12 cellular contexts compared by ENCODE assay signal in the genomic region with DNA sequence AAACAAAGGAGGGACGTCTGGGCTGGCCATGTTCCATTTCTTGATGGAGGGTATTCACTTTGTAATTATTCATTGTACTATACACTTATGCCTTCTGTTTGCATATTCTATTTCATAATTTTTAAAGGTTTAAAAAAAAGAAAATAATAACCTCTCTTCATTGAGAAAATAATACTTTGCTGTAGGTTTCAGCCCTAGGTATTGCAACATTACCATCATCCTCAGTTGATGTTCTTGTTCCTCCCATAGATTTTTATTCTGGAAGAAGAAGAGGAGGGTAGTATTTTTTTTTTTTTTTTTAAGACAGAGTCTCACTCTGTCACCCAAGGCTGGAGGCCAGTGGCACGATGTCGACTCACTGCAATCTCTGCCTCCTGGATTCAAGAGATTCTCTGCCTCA. TPM values are rescaled to one million over a fixed set of nuclear protein-coding genes. Genes with fewer than 3 reads are reported as not detected.
DNase-seq lines count a peak whose midpoint lies in the region; ATAC-seq and TF ChIP-seq lines count a peak whose summit lies in the region.
"Had no signal": no experiment of that assay in that cellular context is flagged by ENCODE, and none has a peak within 500 bp of the region (broad histone marks: within the 10 kb centered on the region; RNA-seq: fewer than 3 reads in every experiment).

No MANE protein-coding gene starts in this region.

- H2BK5ac ChIP-seq in mesenchymal stem cell (ENCODE audit: low read depth, low read length, poor library complexity, severe bottlenecking): peak overlapping the region; percentile 71

- peak overlapping the region; percentile 95 for H4K91ac ChIP-seq in mesenchymal stem cell (ENCODE audit: low read length)

- H3K4me2 ChIP-seq in mesenchymal stem cell (ENCODE audit: low read length, poor library complexity, severe bottlenecking): no peak overlapping the region
- H3K4me2 ChIP-seq: neural progenitor cell had no signal

- H2AK5ac ChIP-seq in mesenchymal stem cell (ENCODE audit: low read length, severe bottlenecking): peak overlapping the region; percentile 78

- H3K4me3 ChIP-seq in heart right ventricle (no peak overlapping the region), adrenal gland (no peak overlapping the region), mesenchymal stem cell (ENCODE audit: insufficient read depth in 1 of 2, low read depth in 1 of 2, low read length in 2 of 2) (no peak overlapping the region), vagina (no peak overlapping the region)
- H3K4me3 ChIP-seq: neural progenitor cell had no signal

- peak overlapping the region; percentile 78 for H3K9ac ChIP-seq in mesenchymal stem cell (ENCODE audit: low read length)
- H3K9ac ChIP-seq: neural progenitor cell had no signal

- ATAC-seq in heart right ventricle: no peak
- no peak for ATAC-seq in HG03095 (IDR thresholded peaks at IDR 0.05; ENCODE audit: unreplicated experiment)

- H4K8ac ChIP-seq in mesenchymal stem cell (ENCODE audit: low read length): no peak overlapping the region

- 90 to 94% methylated on average over 3 of the region's 3 CpGs for WGBS in heart right ventricle, 2 donors
- 51 to 82% (median 72%) methylated on average over 3 of the region's 3 CpGs for WGBS in adrenal gland, 4 donors
- 96% methylated on average over 2 of the region's 3 CpGs for WGBS in mesenchymal stem cell

- TF ChIP-seq CTCF in heart right ventricle (IDR thresholded peaks at IDR 0.05) (no peak), adrenal gland (IDR thresholded peaks at IDR 0.05) (no peak), vagina (IDR thresholded peaks at IDR 0.05) (no peak)

- H3K23ac ChIP-seq in mesenchymal stem cell (ENCODE audit: low read length in 2 of 2): no peak overlapping the region

- H3K27ac ChIP-seq in heart right ventricle: peak overlapping the region in 7 of 10 donors; percentile 59 to 86 (median 65)
- H3K27ac ChIP-seq in adrenal gland: peak overlapping the region in 3 of 5 donors; percentile 69 to 90 (median 82)
- H3K27ac ChIP-seq in mesenchymal stem cell (ENCODE audit: low read length, poor library complexity, severe bottlenecking): peak overlapping the region; percentile 94
- peak overlapping the region; percentile 49 for H3K27ac ChIP-seq in vagina
- H3K27ac ChIP-seq: C4-2B, neural progenitor cell had no signal

- H2AFZ ChIP-seq in mesenchymal stem cell (ENCODE audit: low read depth, low read length): no peak overlapping the region
- H2AFZ ChIP-seq: neural progenitor cell had no signal

- H2BK15ac ChIP-seq in mesenchymal stem cell (ENCODE audit: low read depth, poor library complexity, severe bottlenecking): peak overlapping the region; percentile 0

- H3K9me3 ChIP-seq in heart right ventricle (no peaks in the 10 kb centered on the region), adrenal gland (replicated peaks in 1 of 3) (no peaks in the 10 kb centered on the region), mesenchymal stem cell (ENCODE audit: control insufficient read depth, low read length) (no peaks in the 10 kb centered on the region), vagina (no peaks in the 10 kb centered on the region)

- no peak overlapping the region for H3K14ac ChIP-seq in mesenchymal stem cell (ENCODE audit: low read length in 2 of 2)

- TF ChIP-seq POLR2A in adrenal gland (IDR thresholded peaks at IDR 0.05) (no peak), vagina (IDR thresholded peaks at IDR 0.05) (no peak)

- H3K79me1 ChIP-seq in mesenchymal stem cell (replicated peaks; ENCODE audit: low read length, poor library complexity, severe bottlenecking): no peaks in the 10 kb centered on the region

- peak overlapping the region; percentile 61 to 71 for H2BK12ac ChIP-seq in mesenchymal stem cell (ENCODE audit: low read length in 2 of 2)

- H3K27me3 ChIP-seq in heart right ventricle (no peaks in the 10 kb centered on the region), adrenal gland (no peaks in the 10 kb centered on the region), mesenchymal stem cell (ENCODE audit: control insufficient read depth in 1 of 2, insufficient read depth in 1 of 2, low read length in 2 of 2) (no peaks in the 10 kb centered on the region), vagina (no peaks in the 10 kb centered on the region)
- H3K27me3 ChIP-seq: neural progenitor cell had no signal

- intact Hi-C loops in heart right ventricle (cut with DNase I) (no loop called here), cardiac septum (cut with DNase I) (loop anchor here (5.0 kb wide), 2 partner anchors 40 kb away; no protein-coding TSS in a partner anchor), adrenal gland (cut with DNase I) (no loop called here), vagina (cut with DNase I) (no loop called here)

- peak overlapping the region; percentile 88 for H2BK120ac ChIP-seq in mesenchymal stem cell (ENCODE audit: low read depth, low read length)

- H3K4me1 ChIP-seq in heart right ventricle (peaks cover 6 to 69% (median 25%) of the 10 kb centered on the region in 9 donors), adrenal gland (replicated peaks in 1 of 2) (peaks cover 14 to 36% of the 10 kb centered on the region in 2 donors), mesenchymal stem cell (ENCODE audit: control insufficient read depth, insufficient read depth, low read depth, low read length) (peaks cover 5% of the 10 kb centered on the region), vagina (peaks cover 33% of the 10 kb centered on the region)

- H3K18ac ChIP-seq in mesenchymal stem cell (ENCODE audit: low read depth in 1 of 2, low read length in 2 of 2): peak overlapping the region; percentile 58 to 85

- H3K4ac ChIP-seq in mesenchymal stem cell (ENCODE audit: low read depth in 1 of 2, low read length in 2 of 2): peak overlapping the region; percentile 34 to 96

- H3K36me3 ChIP-seq in heart right ventricle (no peaks in the 10 kb centered on the region), adrenal gland (replicated peaks in 1 of 2) (no peaks in the 10 kb centered on the region), mesenchymal stem cell (ENCODE audit: control insufficient read depth in 1 of 2, insufficient read depth in 2 of 2, low read depth in 1 of 2, low read length in 2 of 2) (no peaks in the 10 kb centered on the region), vagina (no peaks in the 10 kb centered on the region)
- H3K36me3 ChIP-seq: neural progenitor cell had no signal

- DNase-seq in heart right ventricle (no peak), cardiac septum (ENCODE audit: low spot score) (no peak), adrenal gland (no peak), mesenchymal stem cell (no peak), vagina (ENCODE audit: extremely low spot score in 2 of 2) (no peak), NCI-H82 (lab: John Stamatoyannopoulos, UW) (no peak), NCI-H446 treated with DMSO at 0.1 percent for 48 hours (lab: John Stamatoyannopoulos, UW) (no peak)
- DNase-seq: NCI-H1436, SW 1271 had no signal

RNA-seq across cellular contexts. Expression of a gene that starts 54.7 kb away (rescaled TPM):
- total RNA-seq in heart right ventricle: 10 to 100 TPM in 8 of 10 donors, 1 to 10 TPM in 2; 1.5 to 43.5 (median 23.3) TPM
- polyA plus RNA-seq in heart right ventricle: 1 to 10 TPM; 2.5 to 4.7 TPM
- 99.4 TPM for total RNA-seq in cardiac septum
- 10 to 100 TPM; 13.1 to 49.3 (median 35.3) TPM for total RNA-seq in adrenal gland
- 10 to 100 TPM; 12.2 to 19.7 (median 17.6) TPM for polyA plus RNA-seq in adrenal gland
- 90.2 TPM for polyA plus RNA-seq in mesenchymal stem cell (2013, experiment 1 of 2)
- 90.9 TPM for polyA plus RNA-seq in mesenchymal stem cell (2013, experiment 2 of 2)
- 40.3 TPM for total RNA-seq in vagina
